1 cellular context compared by ENCODE assay signal in the genomic region with DNA sequence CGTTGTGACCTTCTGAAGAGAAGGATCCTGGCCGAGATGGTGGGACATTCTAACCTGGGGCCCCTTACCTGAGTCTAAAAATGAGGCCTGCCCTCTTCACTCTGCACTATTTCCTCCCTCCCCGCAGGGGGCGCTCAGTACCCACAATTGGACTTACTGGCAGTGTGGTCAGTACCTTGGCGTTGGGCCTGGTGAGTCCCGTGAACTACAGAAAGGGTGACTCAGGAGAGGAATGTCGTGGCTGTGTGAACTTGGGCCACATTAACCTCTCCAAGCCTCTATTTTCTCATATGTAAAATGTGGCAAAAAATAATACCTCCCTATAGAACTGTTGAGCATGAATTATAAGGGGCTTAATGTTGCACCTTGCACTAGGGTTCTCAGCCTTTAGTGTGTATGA.
TF ChIP-seq lines count a peak whose summit lies in the region.

No MANE protein-coding gene starts in this region.

TF ChIP-seq in HepG2, 621 proteins besides CTCF, POLR2A, EP300 and RAD21 (continued from another document and continues in another):
- TF ChIP-seq, protein P1, sequence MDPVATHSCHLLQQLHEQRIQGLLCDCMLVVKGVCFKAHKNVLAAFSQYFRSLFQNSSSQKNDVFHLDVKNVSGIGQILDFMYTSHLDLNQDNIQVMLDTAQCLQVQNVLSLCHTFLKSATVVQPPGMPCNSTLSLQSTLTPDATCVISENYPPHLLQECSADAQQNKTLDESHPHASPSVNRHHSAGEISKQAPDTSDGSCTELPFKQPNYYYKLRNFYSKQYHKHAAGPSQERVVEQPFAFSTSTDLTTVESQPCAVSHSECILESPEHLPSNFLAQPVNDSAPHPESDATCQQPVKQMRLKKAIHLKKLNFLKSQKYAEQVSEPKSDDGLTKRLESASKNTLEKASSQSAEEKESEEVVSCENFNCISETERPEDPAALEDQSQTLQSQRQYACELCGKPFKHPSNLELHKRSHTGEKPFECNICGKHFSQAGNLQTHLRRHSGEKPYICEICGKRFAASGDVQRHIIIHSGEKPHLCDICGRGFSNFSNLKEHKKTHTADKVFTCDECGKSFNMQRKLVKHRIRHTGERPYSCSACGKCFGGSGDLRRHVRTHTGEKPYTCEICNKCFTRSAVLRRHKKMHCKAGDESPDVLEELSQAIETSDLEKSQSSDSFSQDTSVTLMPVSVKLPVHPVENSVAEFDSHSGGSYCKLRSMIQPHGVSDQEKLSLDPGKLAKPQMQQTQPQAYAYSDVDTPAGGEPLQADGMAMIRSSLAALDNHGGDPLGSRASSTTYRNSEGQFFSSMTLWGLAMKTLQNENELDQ (CRISPR knock-in tag; IDR thresholded peaks at IDR 0.05; ENCODE audit: borderline replicate concordance), result no peak
- no peak for TF ChIP-seq ZSCAN20 (CRISPR knock-in tag; IDR thresholded peaks at IDR 0.05; ENCODE audit: borderline replicate concordance)
- no peak for TF ChIP-seq HMGA1 (CRISPR knock-in tag; conservative IDR thresholded peaks at IDR 0.05)
- no peak for TF ChIP-seq PBX3 (CRISPR knock-in tag; IDR thresholded peaks at IDR 0.05; ENCODE audit: borderline replicate concordance)
- TF ChIP-seq ZNF567 (CRISPR knock-in tag; IDR thresholded peaks at IDR 0.05; ENCODE audit: borderline replicate concordance), result no peak
- TF ChIP-seq NONO (IDR thresholded peaks at IDR 0.05), result no peak
- no peak for TF ChIP-seq NONO (CRISPR knock-in tag; conservative IDR thresholded peaks at IDR 0.05)
- TF ChIP-seq CREM (IDR thresholded peaks at IDR 0.05), result no peak
- TF ChIP-seq CREM (CRISPR knock-in tag; IDR thresholded peaks at IDR 0.05), result no peak
- TF ChIP-seq ZBTB33 (CRISPR knock-in tag; IDR thresholded peaks at IDR 0.05), result peak; percentile 49; the same call in 1 of the 2 replicates
- TF ChIP-seq ZBTB20 (CRISPR knock-in tag; IDR thresholded peaks at IDR 0.05; ENCODE audit: borderline replicate concordance, low read depth), result no peak
- TF ChIP-seq ZNF235 (CRISPR knock-in tag; IDR thresholded peaks at IDR 0.05; ENCODE audit: borderline replicate concordance), result no peak
- no peak for TF ChIP-seq SMARCE1 (IDR thresholded peaks at IDR 0.05; ENCODE audit: borderline replicate concordance)
- TF ChIP-seq ZNF20 (CRISPR knock-in tag; IDR thresholded peaks at IDR 0.05), result no peak
- TF ChIP-seq SNAPC5 (CRISPR knock-in tag; IDR thresholded peaks at IDR 0.05; ENCODE audit: borderline replicate concordance), result no peak
- 0 out of 2 replicates have a peak, but pooled peaks have one; percentile 68 for TF ChIP-seq ZNF275 (CRISPR knock-in tag; IDR thresholded peaks at IDR 0.05; ENCODE audit: borderline replicate concordance)
- TF ChIP-seq NKX3-1 (CRISPR knock-in tag; IDR thresholded peaks at IDR 0.05), result no peak
- peak; percentile 70; the same call in 1 of the 2 replicates for TF ChIP-seq HNF1B (CRISPR knock-in tag; IDR thresholded peaks at IDR 0.05)
- TF ChIP-seq SP140L (CRISPR knock-in tag; IDR thresholded peaks at IDR 0.05; ENCODE audit: borderline replicate concordance), result no peak
- TF ChIP-seq TBP (CRISPR knock-in tag; IDR thresholded peaks at IDR 0.05), result no peak
- no peak for TF ChIP-seq ADNP (CRISPR knock-in tag; IDR thresholded peaks at IDR 0.05)
- TF ChIP-seq, protein P2, sequence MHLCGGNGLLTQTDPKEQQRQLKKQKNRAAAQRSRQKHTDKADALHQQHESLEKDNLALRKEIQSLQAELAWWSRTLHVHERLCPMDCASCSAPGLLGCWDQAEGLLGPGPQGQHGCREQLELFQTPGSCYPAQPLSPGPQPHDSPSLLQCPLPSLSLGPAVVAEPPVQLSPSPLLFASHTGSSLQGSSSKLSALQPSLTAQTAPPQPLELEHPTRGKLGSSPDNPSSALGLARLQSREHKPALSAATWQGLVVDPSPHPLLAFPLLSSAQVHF (CRISPR knock-in tag; IDR thresholded peaks at IDR 0.05), result no peak
- TF ChIP-seq, protein P3, sequence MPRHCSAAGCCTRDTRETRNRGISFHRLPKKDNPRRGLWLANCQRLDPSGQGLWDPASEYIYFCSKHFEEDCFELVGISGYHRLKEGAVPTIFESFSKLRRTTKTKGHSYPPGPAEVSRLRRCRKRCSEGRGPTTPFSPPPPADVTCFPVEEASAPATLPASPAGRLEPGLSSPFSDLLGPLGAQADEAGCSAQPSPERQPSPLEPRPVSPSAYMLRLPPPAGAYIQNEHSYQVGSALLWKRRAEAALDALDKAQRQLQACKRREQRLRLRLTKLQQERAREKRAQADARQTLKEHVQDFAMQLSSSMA (CRISPR knock-in tag; IDR thresholded peaks at IDR 0.05), result no peak
- no peak for TF ChIP-seq ZNF30 (CRISPR knock-in tag; IDR thresholded peaks at IDR 0.05)
- TF ChIP-seq ZNF589 (CRISPR knock-in tag; conservative IDR thresholded peaks at IDR 0.05), result no peak
- TF ChIP-seq FOXC1 (CRISPR knock-in tag; IDR thresholded peaks at IDR 0.05; ENCODE audit: borderline replicate concordance), result no peak
- no peak for TF ChIP-seq ZNF343 (CRISPR knock-in tag; IDR thresholded peaks at IDR 0.05)
- TF ChIP-seq MED8 (CRISPR knock-in tag; IDR thresholded peaks at IDR 0.05; ENCODE audit: insufficient replicate concordance), result no peak
- TF ChIP-seq ZNF296 (CRISPR knock-in tag; conservative IDR thresholded peaks at IDR 0.05), result no peak
- TF ChIP-seq ZBTB8A (CRISPR knock-in tag; IDR thresholded peaks at IDR 0.05; ENCODE audit: borderline replicate concordance, low read depth), result no peak
- TF ChIP-seq ZNF232 (CRISPR knock-in tag; IDR thresholded peaks at IDR 0.05; ENCODE audit: borderline replicate concordance), result peak; percentile 78; the same call in 1 of the 2 replicates
- TF ChIP-seq BCL6 (CRISPR knock-in tag; IDR thresholded peaks at IDR 0.05), result 0 out of 2 replicates have a peak, but pooled peaks have one; percentile 39
- TF ChIP-seq FLYWCH1 (CRISPR knock-in tag; IDR thresholded peaks at IDR 0.05), result no peak
- TF ChIP-seq ZNF510 (CRISPR knock-in tag; IDR thresholded peaks at IDR 0.05; ENCODE audit: low read depth), result no peak
- TF ChIP-seq PRMT3 (CRISPR knock-in tag; IDR thresholded peaks at IDR 0.05; ENCODE audit: borderline replicate concordance, low read depth), result no peak
- TF ChIP-seq TBL1XR1 (IDR thresholded peaks at IDR 0.05; ENCODE audit: borderline replicate concordance, low read length, partially characterized antibody), result peak; percentile 82
- no peak for TF ChIP-seq CHD4 (IDR thresholded peaks at IDR 0.05; ENCODE audit: borderline replicate concordance, low read length)
- TF ChIP-seq ZNF615 (CRISPR knock-in tag; IDR thresholded peaks at IDR 0.05; ENCODE audit: borderline replicate concordance), result no peak
- TF ChIP-seq AGO2 (optimal IDR thresholded peaks at IDR 0.05; ENCODE audit: low read depth, low read length), result no peak
- no peak for TF ChIP-seq FOXP1 (IDR thresholded peaks at IDR 0.05)
- no peak for TF ChIP-seq FOXP1 (CRISPR knock-in tag; IDR thresholded peaks at IDR 0.05)
- TF ChIP-seq ZNF280B (CRISPR knock-in tag; IDR thresholded peaks at IDR 0.05; ENCODE audit: borderline replicate concordance), result no peak
- no peak for TF ChIP-seq ZNF33A (CRISPR knock-in tag; IDR thresholded peaks at IDR 0.05; ENCODE audit: borderline replicate concordance)
- no peak for TF ChIP-seq ZSCAN22 (CRISPR knock-in tag; IDR thresholded peaks at IDR 0.05)
- TF ChIP-seq ZMYM3 (CRISPR knock-in tag; IDR thresholded peaks at IDR 0.05), result no peak
- TF ChIP-seq ZNF652 (CRISPR knock-in tag; IDR thresholded peaks at IDR 0.05; ENCODE audit: borderline replicate concordance, low read depth), result no peak; the same call in 1 of the 2 replicates
- TF ChIP-seq YEATS4 (CRISPR knock-in tag; IDR thresholded peaks at IDR 0.05; ENCODE audit: borderline replicate concordance), result peak; percentile 33; the same call in 1 of the 2 replicates
- peak; percentile 73 for TF ChIP-seq CBFB (CRISPR knock-in tag; IDR thresholded peaks at IDR 0.05)
- no peak for TF ChIP-seq NFYB (CRISPR knock-in tag; IDR thresholded peaks at IDR 0.05)
- no peak for TF ChIP-seq ZBTB42 (CRISPR knock-in tag; IDR thresholded peaks at IDR 0.05)
- TF ChIP-seq ZNF260 (CRISPR knock-in tag; IDR thresholded peaks at IDR 0.05; ENCODE audit: borderline replicate concordance, low read depth), result no peak
- peak; percentile 84 for TF ChIP-seq BHLHE40 (IDR thresholded peaks at IDR 0.05; ENCODE audit: low read length)
- TF ChIP-seq, protein P4, sequence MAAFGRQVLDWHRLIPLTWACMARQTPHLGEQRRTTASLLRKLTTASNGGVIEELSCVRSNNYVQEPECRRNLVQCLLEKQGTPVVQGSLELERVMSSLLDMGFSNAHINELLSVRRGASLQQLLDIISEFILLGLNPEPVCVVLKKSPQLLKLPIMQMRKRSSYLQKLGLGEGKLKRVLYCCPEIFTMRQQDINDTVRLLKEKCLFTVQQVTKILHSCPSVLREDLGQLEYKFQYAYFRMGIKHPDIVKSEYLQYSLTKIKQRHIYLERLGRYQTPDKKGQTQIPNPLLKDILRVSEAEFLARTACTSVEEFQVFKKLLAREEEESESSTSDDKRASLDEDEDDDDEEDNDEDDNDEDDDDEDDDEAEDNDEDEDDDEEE (CRISPR knock-in tag; IDR thresholded peaks at IDR 0.05), result no peak
- no peak for TF ChIP-seq ZNF883 (CRISPR knock-in tag; IDR thresholded peaks at IDR 0.05; ENCODE audit: not compliant biosample characterization)
- TF ChIP-seq MIER3 (CRISPR knock-in tag; IDR thresholded peaks at IDR 0.05; ENCODE audit: borderline replicate concordance), result peak; percentile 62; the same call in 1 of the 2 replicates
- TF ChIP-seq ZNF878 (CRISPR knock-in tag; IDR thresholded peaks at IDR 0.05), result no peak
- TF ChIP-seq BRD4 (CRISPR knock-in tag; IDR thresholded peaks at IDR 0.05), result no peak
- no peak for TF ChIP-seq ZNF274 (CRISPR knock-in tag; IDR thresholded peaks at IDR 0.05)
- peak; percentile 68 for TF ChIP-seq ZNF614 (CRISPR knock-in tag; IDR thresholded peaks at IDR 0.05; ENCODE audit: borderline replicate concordance)
- TF ChIP-seq ZNF766 (CRISPR knock-in tag; IDR thresholded peaks at IDR 0.05; ENCODE audit: borderline replicate concordance), result peak; percentile 56; the same call in 1 of the 2 replicates
- peak; percentile 76 for TF ChIP-seq JARID2 (CRISPR knock-in tag; IDR thresholded peaks at IDR 0.05; ENCODE audit: insufficient replicate concordance)
